8 cellular contexts compared by ENCODE assay signal in the genomic region with DNA sequence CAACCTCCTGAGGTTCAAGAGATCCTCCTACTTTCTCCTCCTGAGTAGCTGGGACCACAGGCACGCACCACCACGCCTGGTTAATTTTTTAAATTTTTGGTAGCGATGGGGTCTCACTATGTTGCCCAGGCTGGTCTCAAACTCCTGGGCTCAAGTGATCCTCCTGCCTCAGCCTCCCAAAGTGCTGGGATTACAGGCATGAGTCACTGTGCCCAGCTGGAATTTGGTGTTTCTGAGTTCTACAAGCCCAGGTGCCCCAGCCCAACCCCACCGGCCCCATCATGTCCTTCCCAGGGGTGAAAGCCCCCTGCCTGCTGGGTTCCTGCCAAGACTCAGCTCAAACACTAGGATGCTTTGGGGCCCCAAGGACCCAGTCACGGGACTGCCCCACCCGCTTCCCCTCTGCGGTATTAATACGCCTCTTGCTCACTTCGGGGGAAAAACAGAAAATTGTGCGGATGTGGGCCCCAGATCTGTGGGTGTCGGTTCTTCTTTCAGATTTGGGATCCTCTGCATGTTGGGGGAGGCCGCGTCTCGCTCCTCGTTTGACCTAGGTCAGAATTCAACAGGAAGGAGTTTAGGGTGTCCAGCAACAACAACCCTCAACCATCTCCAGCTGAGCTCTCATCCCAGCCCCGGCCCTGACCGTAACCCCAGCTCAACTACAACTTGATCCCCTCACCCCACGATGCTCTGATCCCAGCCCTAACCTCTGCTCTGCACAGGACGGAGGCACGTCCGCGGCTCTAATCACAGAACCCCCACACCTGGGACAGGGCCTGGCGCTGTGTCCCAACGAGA. TPM values are rescaled to one million over a fixed set of nuclear protein-coding genes. Genes with fewer than 3 reads are reported as not detected.
A peak's percentile ranks its signal among the peaks of the same experiment; 100 is the strongest.
DNase-seq lines count a peak whose midpoint lies in the region; ATAC-seq and TF ChIP-seq lines count a peak whose summit lies in the region.

No MANE protein-coding gene starts in this region.

- H3K4me3 ChIP-seq in skeletal muscle tissue (ENCODE audit: low read length in 3 of 3) (no peak overlapping the region), uterus (no peak overlapping the region)

- no peak for TF ChIP-seq POLR2A in uterus (IDR thresholded peaks at IDR 0.05)

- intact Hi-C loops in uterus (cut with DNase I; ENCODE audit: low total_unique reads), result no loop called here

- H3K4me1 ChIP-seq in skeletal muscle tissue (ENCODE audit: control insufficient read depth in 3 of 3, insufficient read depth in 3 of 3, low read length in 3 of 3), result no peaks in the 10 kb centered on the region
- H3K4me1 ChIP-seq in uterus, result no peaks in the 10 kb centered on the region

- peak; percentile 44 for ATAC-seq in GM21529 (IDR thresholded peaks at IDR 0.05; ENCODE audit: unreplicated experiment)

- H3K27ac ChIP-seq in skeletal muscle tissue (ENCODE audit: low read depth, low read length) (peak overlapping the region; percentile 25), uterus (no peak overlapping the region)

- H3K9ac ChIP-seq in skeletal muscle tissue (ENCODE audit: low read depth in 1 of 3, low read length in 3 of 3), result no peak overlapping the region

- no peak for TF ChIP-seq CTCF in uterus (IDR thresholded peaks at IDR 0.05)

- H3K36me3 ChIP-seq in skeletal muscle tissue (ENCODE audit: control insufficient read depth in 3 of 3, insufficient read depth in 3 of 3, low read length in 3 of 3), result no peaks in the 10 kb centered on the region
- H3K36me3 ChIP-seq in uterus, result no peaks in the 10 kb centered on the region

- no peaks in the 10 kb centered on the region for H3K9me3 ChIP-seq in skeletal muscle tissue (ENCODE audit: control insufficient read depth in 3 of 3, low read length in 3 of 3)
- no peaks in the 10 kb centered on the region for H3K9me3 ChIP-seq in uterus

- H3K27me3 ChIP-seq in skeletal muscle tissue (ENCODE audit: control insufficient read depth in 3 of 3, insufficient read depth in 3 of 3, low read length in 3 of 3) (peaks cover 12 to 22% (median 22%) of the 10 kb centered on the region in 3 donors), uterus (no peaks in the 10 kb centered on the region)

- DNase-seq in SKM-1 treated with dmso at 0.1 percent for 144 hours (lab: John Stamatoyannopoulos, UW; ENCODE audit: unreplicated experiment) (peak; percentile 86), HPDE6-E6E7 (ENCODE audit: extremely low spot score) (no peak), DMS 273 (lab: John Stamatoyannopoulos, UW; ENCODE audit: unreplicated experiment) (no peak), uterus (no peak), iPS-NIHi7 (ENCODE audit: extremely low spot score) (no peak)
- peak; percentile 81 for DNase-seq in activated naive CD4-positive, alpha-beta T cell treated with Interleukin-2 at 50 U/mL for 16 hours

RNA-seq across cellular contexts. Expression of gene FCER2, which starts 3.7 kb away (rescaled TPM):
- total RNA-seq in skeletal muscle tissue, result under 0.01 TPM
- under 1 TPM in 1 of 4 donors, not detected in 3; 0.28 TPM for total RNA-seq in uterus

RNA-seq across cellular contexts. Expression of gene TRAPPC5, which starts 25.0 kb away (rescaled TPM):
- total RNA-seq in skeletal muscle tissue (9.4 TPM), uterus (100 to 1,000 TPM in 1 of 4 donors, 10 to 100 TPM in 3; 12.4 to 156 (median 41.0) TPM)

RNA-seq across cellular contexts. Expression of gene CLEC4G, which starts 26.3 kb away (rescaled TPM):
- 0.52 TPM for total RNA-seq in skeletal muscle tissue
- total RNA-seq in uterus, result not detected

RNA-seq across cellular contexts. Expression of gene MCEMP1, which starts 28.7 kb away (rescaled TPM):
- total RNA-seq in skeletal muscle tissue (not detected), uterus (under 1 TPM in 1 of 4 donors, not detected in 3; 0.67 TPM)

RNA-seq across cellular contexts. Expression of gene RETN, which starts 36.7 kb away (rescaled TPM):
- total RNA-seq in skeletal muscle tissue, result 3.7 TPM
- total RNA-seq in uterus, result not detected

Comparison
In these comparisons a context has a peak if more than half of its experiments do, and no peak if none do; other contexts are left out.
1. DNase-seq: peak in SKM-1 treated with dmso at 0.1 percent for 144 hours (single experiment) and activated naive CD4-positive, alpha-beta T cell treated with Interleukin-2 at 50 U/mL for 16 hours (single experiment); none in HPDE6-E6E7 (single experiment), DMS 273 (single experiment), uterus (0 of 2) and iPS-NIHi7 (single experiment).